Comparison of ENCODE assay signal across 1 cellular context in the genomic region with DNA sequence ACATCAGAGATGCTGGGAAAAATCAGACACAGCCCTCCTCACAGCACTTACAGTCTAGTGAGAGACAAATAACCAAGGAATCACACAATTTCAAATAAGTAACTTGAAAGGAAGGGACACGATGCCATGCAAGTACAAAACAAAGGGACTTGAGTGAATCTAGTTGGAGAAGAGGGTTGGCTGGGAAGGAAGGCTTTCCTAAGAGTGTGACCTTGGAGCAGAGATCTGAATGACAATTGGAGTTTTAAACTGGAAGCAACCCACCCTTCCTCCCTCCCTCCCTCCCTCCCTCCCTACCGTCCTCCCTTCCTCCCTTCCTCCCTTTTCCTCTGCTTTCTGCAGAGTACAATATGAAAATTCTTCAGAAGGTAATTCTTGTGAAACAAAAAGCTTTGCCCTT.
TF ChIP-seq lines count a peak whose summit lies in the region.

No MANE protein-coding gene starts in this region.

TF ChIP-seq in endothelial cell of umbilical vein, 7 proteins besides CTCF, POLR2A, EP300 and RAD21 (continued from another document):
- TF ChIP-seq, protein P1, sequence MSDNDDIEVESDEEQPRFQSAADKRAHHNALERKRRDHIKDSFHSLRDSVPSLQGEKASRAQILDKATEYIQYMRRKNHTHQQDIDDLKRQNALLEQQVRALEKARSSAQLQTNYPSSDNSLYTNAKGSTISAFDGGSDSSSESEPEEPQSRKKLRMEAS (IDR thresholded peaks at IDR 0.05; ENCODE audit: insufficient read depth, insufficient read length) = no peak
- no peak for TF ChIP-seq FOS (IDR thresholded peaks at IDR 0.05; ENCODE audit: borderline replicate concordance, insufficient read depth, low read length)
TF ChIP-seq in endothelial cell of umbilical vein: peak in this region for 0.
